1 cellular context compared by ENCODE assay signal in genomic region chr9:133351908-133352634, GRCh38.
TF ChIP-seq lines count a peak whose summit lies in the region.

No MANE protein-coding gene starts in this region.

TF ChIP-seq in HepG2, 621 proteins besides CTCF, POLR2A, EP300 and RAD21 (continued from another document and continues in another):
- TF ChIP-seq ZNF276 (CRISPR knock-in tag; IDR thresholded peaks at IDR 0.05; ENCODE audit: low read depth), result no peak
- no peak for TF ChIP-seq POLR2AphosphoS2 (IDR thresholded peaks at IDR 0.05; ENCODE audit: low read depth, low read length)
- no peak for TF ChIP-seq MED8 (CRISPR knock-in tag; IDR thresholded peaks at IDR 0.05; ENCODE audit: insufficient replicate concordance)
- no peak for TF ChIP-seq SRSF1 (optimal IDR thresholded peaks at IDR 0.05; ENCODE audit: low read depth, low read length)
- no peak for TF ChIP-seq ZNF451 (CRISPR knock-in tag; IDR thresholded peaks at IDR 0.05)
- TF ChIP-seq RNF219 (CRISPR knock-in tag; IDR thresholded peaks at IDR 0.05), result no peak
- TF ChIP-seq FOXA1 (IDR thresholded peaks at IDR 0.05), result no peak
- TF ChIP-seq FOXA1 (CRISPR knock-in tag; IDR thresholded peaks at IDR 0.05), result no peak
- TF ChIP-seq PAX8 (CRISPR knock-in tag; IDR thresholded peaks at IDR 0.05; ENCODE audit: borderline replicate concordance), result no peak
- no peak for TF ChIP-seq ZBTB25 (CRISPR knock-in tag; IDR thresholded peaks at IDR 0.05)
- no peak for TF ChIP-seq ZNF879 (CRISPR knock-in tag; IDR thresholded peaks at IDR 0.05)
- no peak for TF ChIP-seq KLF16 (CRISPR knock-in tag; IDR thresholded peaks at IDR 0.05)
- TF ChIP-seq TFAP4 (IDR thresholded peaks at IDR 0.05; ENCODE audit: borderline replicate concordance, low read depth), result no peak
- TF ChIP-seq WIZ (CRISPR knock-in tag; IDR thresholded peaks at IDR 0.05), result no peak
- TF ChIP-seq NRL (CRISPR knock-in tag; IDR thresholded peaks at IDR 0.05; ENCODE audit: borderline replicate concordance), result no peak
- TF ChIP-seq ZNF816 (CRISPR knock-in tag; IDR thresholded peaks at IDR 0.05; ENCODE audit: borderline replicate concordance), result no peak
- no peak for TF ChIP-seq SALL2 (CRISPR knock-in tag; IDR thresholded peaks at IDR 0.05)
- TF ChIP-seq PCBP2 (optimal IDR thresholded peaks at IDR 0.05; ENCODE audit: low read depth, low read length, poor library complexity, severe bottlenecking), result no peak
- TF ChIP-seq KAT7 (CRISPR knock-in tag; IDR thresholded peaks at IDR 0.05; ENCODE audit: borderline replicate concordance), result no peak
- TF ChIP-seq HNRNPH1 (optimal IDR thresholded peaks at IDR 0.05; ENCODE audit: low read depth, low read length), result no peak
- no peak for TF ChIP-seq ZNF770 (CRISPR knock-in tag; IDR thresholded peaks at IDR 0.05)
- TF ChIP-seq SCMH1 (CRISPR knock-in tag; IDR thresholded peaks at IDR 0.05; ENCODE audit: borderline replicate concordance), result no peak
- no peak for TF ChIP-seq ZNF253 (CRISPR knock-in tag; IDR thresholded peaks at IDR 0.05; ENCODE audit: borderline replicate concordance)
- no peak for TF ChIP-seq MXD1 (CRISPR knock-in tag; IDR thresholded peaks at IDR 0.05)
- no peak for TF ChIP-seq ZNF550 (CRISPR knock-in tag; IDR thresholded peaks at IDR 0.05; ENCODE audit: borderline replicate concordance)
- TF ChIP-seq U2AF1 (optimal IDR thresholded peaks at IDR 0.05; ENCODE audit: low read depth, low read length), result no peak
- no peak for TF ChIP-seq ZNF33A (CRISPR knock-in tag; IDR thresholded peaks at IDR 0.05; ENCODE audit: borderline replicate concordance)
- TF ChIP-seq ELF1 (CRISPR knock-in tag; IDR thresholded peaks at IDR 0.05), result peak; percentile 37; the same call in 1 of the 2 replicates
- TF ChIP-seq YEATS4 (CRISPR knock-in tag; IDR thresholded peaks at IDR 0.05; ENCODE audit: borderline replicate concordance), result no peak
- TF ChIP-seq TARDBP (CRISPR knock-in tag; IDR thresholded peaks at IDR 0.05), result peak; percentile 38; the same call in 1 of the 2 replicates
- no peak for TF ChIP-seq ZIK1 (CRISPR knock-in tag; IDR thresholded peaks at IDR 0.05; ENCODE audit: borderline replicate concordance, low read depth)
- TF ChIP-seq ZKSCAN5 (CRISPR knock-in tag; IDR thresholded peaks at IDR 0.05), result no peak
- no peak for TF ChIP-seq REL (CRISPR knock-in tag; conservative IDR thresholded peaks at IDR 0.05)
- TF ChIP-seq TBX3 (IDR thresholded peaks at IDR 0.05; ENCODE audit: borderline replicate concordance), result no peak
- TF ChIP-seq FOXM1 (CRISPR knock-in tag; IDR thresholded peaks at IDR 0.05), result no peak
- peak; percentile 80 for TF ChIP-seq ZFP91 (CRISPR knock-in tag; IDR thresholded peaks at IDR 0.05; ENCODE audit: borderline replicate concordance)
- TF ChIP-seq SYNCRIP (IDR thresholded peaks at IDR 0.05; ENCODE audit: insufficient read depth, low read depth, low read length), result no peak
- TF ChIP-seq MXI1 (IDR thresholded peaks at IDR 0.05; ENCODE audit: borderline replicate concordance, low read depth, low read length), result no peak
- no peak for TF ChIP-seq ARID5B (CRISPR knock-in tag; IDR thresholded peaks at IDR 0.05)
- no peak for TF ChIP-seq HIC2 (CRISPR knock-in tag; IDR thresholded peaks at IDR 0.05; ENCODE audit: low read depth)
- TF ChIP-seq STAG1 (CRISPR knock-in tag; IDR thresholded peaks at IDR 0.05), result no peak; the same call in 1 of the 2 replicates
- TF ChIP-seq EED (CRISPR knock-in tag; IDR thresholded peaks at IDR 0.05), result no peak
- TF ChIP-seq NFIC (IDR thresholded peaks at IDR 0.05; ENCODE audit: low read length), result no peak
- TF ChIP-seq ZBTB14 (CRISPR knock-in tag; IDR thresholded peaks at IDR 0.05), result no peak
- no peak for TF ChIP-seq ZFP36L1 (CRISPR knock-in tag; IDR thresholded peaks at IDR 0.05)
- no peak for TF ChIP-seq ZFP37 (CRISPR knock-in tag; IDR thresholded peaks at IDR 0.05; ENCODE audit: borderline replicate concordance)
- TF ChIP-seq SAP130 (CRISPR knock-in tag; IDR thresholded peaks at IDR 0.05; ENCODE audit: low read depth), result peak; percentile 55
- TF ChIP-seq HOXA7 (CRISPR knock-in tag; IDR thresholded peaks at IDR 0.05), result no peak
- TF ChIP-seq ZNF205 (CRISPR knock-in tag; IDR thresholded peaks at IDR 0.05), result no peak
- TF ChIP-seq ZNF343 (CRISPR knock-in tag; IDR thresholded peaks at IDR 0.05), result no peak
- no peak for TF ChIP-seq ATM (IDR thresholded peaks at IDR 0.05; ENCODE audit: borderline replicate concordance)
- TF ChIP-seq ARID2 (CRISPR knock-in tag; IDR thresholded peaks at IDR 0.05; ENCODE audit: borderline replicate concordance), result no peak
- no peak for TF ChIP-seq SMARCE1 (IDR thresholded peaks at IDR 0.05; ENCODE audit: borderline replicate concordance)
- no peak for TF ChIP-seq RARG (CRISPR knock-in tag; IDR thresholded peaks at IDR 0.05; ENCODE audit: low read depth)
- no peak for TF ChIP-seq MBNL3 (CRISPR knock-in tag; conservative IDR thresholded peaks at IDR 0.05)
